Comparison of ENCODE assay signal across 8 cellular contexts in the genomic region with DNA sequence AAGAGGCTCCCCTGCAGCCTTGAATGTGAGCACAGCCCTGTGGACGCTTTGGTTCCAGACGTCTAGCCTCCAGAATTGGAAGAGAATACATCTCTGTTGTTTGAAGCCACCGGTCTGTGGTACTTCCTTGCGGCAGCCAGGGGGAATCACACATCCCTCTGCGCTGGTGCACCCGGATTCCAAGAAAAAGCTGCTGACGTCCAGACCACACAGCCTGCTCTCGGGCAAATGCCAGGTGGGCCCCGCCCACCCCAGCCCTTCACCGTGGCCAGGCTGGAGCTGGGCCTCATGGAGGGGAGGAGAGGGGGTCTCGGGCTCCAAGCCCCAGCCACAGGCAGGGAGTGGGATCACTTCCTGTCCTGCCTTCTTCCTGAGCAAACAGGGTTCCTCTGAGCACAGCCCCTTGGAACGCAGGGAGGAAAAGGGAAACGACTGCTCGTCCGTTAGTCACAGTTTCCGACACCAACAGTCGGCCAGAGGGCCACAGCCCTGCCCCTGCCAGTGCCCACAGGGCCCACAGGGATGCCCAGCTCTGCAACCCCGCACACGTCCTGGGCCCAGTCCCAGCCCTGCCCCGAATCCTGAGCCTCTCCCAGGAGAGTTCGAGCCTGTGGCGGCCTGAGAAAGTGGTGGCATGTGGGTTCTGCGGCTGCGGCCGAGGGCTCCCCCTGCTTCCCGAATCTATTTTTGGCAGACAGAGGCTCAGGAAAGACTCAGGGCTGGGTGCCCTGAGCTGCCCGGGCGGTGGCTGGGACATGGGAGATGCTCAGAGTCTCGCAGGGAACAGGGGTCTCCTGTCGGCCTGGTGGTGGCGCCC.
DNase-seq lines count a peak whose midpoint lies in the region; ATAC-seq and TF ChIP-seq lines count a peak whose summit lies in the region.

No MANE protein-coding gene starts in this region.

- H3K9me3 ChIP-seq in right lobe of liver: no peaks in the 10 kb centered on the region

- peaks cover 0 to 23% (median 14%) of the 10 kb centered on the region in 4 donors for H3K4me1 ChIP-seq in right lobe of liver

- H3K27ac ChIP-seq in caudate nucleus (ENCODE audit: low read depth, low read length): peak overlapping the region; percentile 64
- peak overlapping the region; percentile 36 to 77 (median 48) for H3K27ac ChIP-seq in right lobe of liver
- peak overlapping the region; percentile 57 for H3K27ac ChIP-seq in temporal lobe (ENCODE audit: low read depth, low read length)

- CTCF ChIA-PET in HEK293T (lab: Yijun Ruan, JAX): no interaction called here

- H3K36me3 ChIP-seq in right lobe of liver: peaks cover 0 to 13% (median 4%) of the 10 kb centered on the region in 4 donors

- H3K4me3 ChIP-seq in right lobe of liver: no peak overlapping the region

- TF ChIP-seq POLR2A in right lobe of liver (IDR thresholded peaks at IDR 0.05): no peak
- no peak for TF ChIP-seq POLR2A in GM18505 (IDR thresholded peaks at IDR 0.05; ENCODE audit: borderline replicate concordance, extremely low read depth, insufficient read depth, insufficient read length)

- no peaks in the 10 kb centered on the region for H3K9me3 Mint-ChIP-seq in IgD-negative memory B cell

- WGBS in right lobe of liver (ENCODE audit: insufficient coverage, low coverage, low lambda C conversion rate, missing lambda C conversion rate): 45% methylated on average over 8 of the region's 31 CpGs

- TF ChIP-seq CTCF in right lobe of liver (IDR thresholded peaks at IDR 0.05): peak; percentile 20 to 25 (median 21)

- H3K4me3 Mint-ChIP-seq in IgD-negative memory B cell: no peak overlapping the region

- peaks cover 2% of the 10 kb centered on the region for H3K36me3 Mint-ChIP-seq in IgD-negative memory B cell

- H3K27ac Mint-ChIP-seq in IgD-negative memory B cell: peak overlapping the region in 2 of 3 donors; percentile 59 to 73

- intact Hi-C loops in right lobe of liver (cut with DNase I): loop anchor here in 1 of 2 donors (10.0 kb wide), 1 partner anchor 375 kb away; no protein-coding TSS in a partner anchor

- H3K27me3 Mint-ChIP-seq in IgD-negative memory B cell: no peaks in the 10 kb centered on the region

- peaks cover 0 to 6% (median 0%) of the 10 kb centered on the region in 3 donors for H3K4me1 Mint-ChIP-seq in IgD-negative memory B cell

- peak in 21 of 61 donors; percentile 14 to 49 (median 35) for DNase-seq in caudate nucleus (lab: John Stamatoyannopoulos, UW)
- peak in 1 of 3 donors; percentile 46 for DNase-seq in right lobe of liver
- DNase-seq in HEK293T (ENCODE audit: extremely low spot score): no peak
- DNase-seq in OCI-M2 (lab: John Stamatoyannopoulos, UW; ENCODE audit: unreplicated experiment): no peak
- DNase-seq in activated CD4-positive, CD25-positive, alpha-beta regulatory T cell (lab: John Stamatoyannopoulos, UW): no peak

- no peaks in the 10 kb centered on the region for H3K27me3 ChIP-seq in right lobe of liver

- peak; percentile 36 to 49 (median 43) for ATAC-seq in right lobe of liver
- no peak for ATAC-seq in GM18505 (IDR thresholded peaks at IDR 0.05; ENCODE audit: unreplicated experiment)

- POLR2A ChIA-PET in HEK293T (lab: Yijun Ruan, JAX): no interaction called here

TF ChIP-seq in HEK293T, 16 proteins besides CTCF, POLR2A, EP300 and RAD21:
- TF ChIP-seq ELF4 (IDR thresholded peaks at IDR 0.05): no peak
- no peak for TF ChIP-seq LEF1 (IDR thresholded peaks at IDR 0.05; ENCODE audit: borderline replicate concordance)
- TF ChIP-seq ZNF384 (IDR thresholded peaks at IDR 0.05): no peak
- TF ChIP-seq, protein P1, sequence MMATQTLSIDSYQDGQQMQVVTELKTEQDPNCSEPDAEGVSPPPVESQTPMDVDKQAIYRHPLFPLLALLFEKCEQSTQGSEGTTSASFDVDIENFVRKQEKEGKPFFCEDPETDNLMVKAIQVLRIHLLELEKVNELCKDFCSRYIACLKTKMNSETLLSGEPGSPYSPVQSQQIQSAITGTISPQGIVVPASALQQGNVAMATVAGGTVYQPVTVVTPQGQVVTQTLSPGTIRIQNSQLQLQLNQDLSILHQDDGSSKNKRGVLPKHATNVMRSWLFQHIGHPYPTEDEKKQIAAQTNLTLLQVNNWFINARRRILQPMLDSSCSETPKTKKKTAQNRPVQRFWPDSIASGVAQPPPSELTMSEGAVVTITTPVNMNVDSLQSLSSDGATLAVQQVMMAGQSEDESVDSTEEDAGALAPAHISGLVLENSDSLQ (IDR thresholded peaks at IDR 0.05): no peak
- no peak for TF ChIP-seq SP1 (IDR thresholded peaks at IDR 0.05)
- no peak for TF ChIP-seq TARDBP (IDR thresholded peaks at IDR 0.05)
- TF ChIP-seq SUZ12 (IDR thresholded peaks at IDR 0.05): no peak
- no peak for TF ChIP-seq HDGF (IDR thresholded peaks at IDR 0.05; ENCODE audit: borderline replicate concordance)
- no peak for TF ChIP-seq L3MBTL2 (conservative IDR thresholded peaks at IDR 0.05)
- no peak for TF ChIP-seq FOXM1 (IDR thresholded peaks at IDR 0.05; ENCODE audit: borderline replicate concordance)
- no peak for TF ChIP-seq ARNT (IDR thresholded peaks at IDR 0.05)
- TF ChIP-seq FOXA1 (IDR thresholded peaks at IDR 0.05): no peak
- no peak for TF ChIP-seq BHLHE40 (IDR thresholded peaks at IDR 0.05; ENCODE audit: borderline replicate concordance)
- TF ChIP-seq NFRKB (IDR thresholded peaks at IDR 0.05): no peak
- TF ChIP-seq CTBP1 (IDR thresholded peaks at IDR 0.05; ENCODE audit: borderline replicate concordance): no peak
